17 cellular contexts compared by ENCODE assay signal in genomic region chr22:37258005-37258790, GRCh38. TPM values are rescaled to one million over a fixed set of nuclear protein-coding genes. Genes with fewer than 3 reads are reported as not detected.
"Had no signal": no experiment of that assay in that cellular context is flagged by ENCODE, and none has a peak within 500 bp of the region (broad histone marks: within the 10 kb centered on the region; RNA-seq: fewer than 3 reads in every experiment).

No MANE protein-coding gene starts in this region.

- H3K4me3 ChIP-seq: pancreas, sigmoid colon, thoracic aorta had no signal

- H3K36me3 Mint-ChIP-seq: activated CD8-positive, alpha-beta memory T cell treated with anti-CD3 and anti-CD28 coated beads, Interleukin-2, amount 10 ng/mL, durations not matched to agents 7 days and 5 days; activated naive CD8-positive, alpha-beta T cell treated with anti-CD3 and anti-CD28 coated beads, Interleukin-2, amount 10 ng/mL, durations not matched to agents 7 days and 5 days; naive thymus-derived CD8-positive, alpha-beta T cell had no signal

- H3K36me3 ChIP-seq: brain microvascular endothelial cell, pancreas, sigmoid colon, thoracic aorta had no signal

- H3K27ac Mint-ChIP-seq: activated CD8-positive, alpha-beta memory T cell treated with anti-CD3 and anti-CD28 coated beads, Interleukin-2, amount 10 ng/mL, durations not matched to agents 7 days and 5 days; activated naive CD8-positive, alpha-beta T cell treated with anti-CD3 and anti-CD28 coated beads, Interleukin-2, amount 10 ng/mL, durations not matched to agents 7 days and 5 days; stimulated activated effector memory CD8-positive, alpha-beta T cell treated with anti-CD3 and anti-CD28 coated beads, Interleukin-12 subunit alpha, Interleukin-12 subunit beta, amount 100 ng/mL, for 72 hours had no signal

- ATAC-seq: activated CD8-positive, alpha-beta memory T cell treated with anti-CD3 and anti-CD28 coated beads, Interleukin-2, amount 10 ng/mL, durations not matched to agents 7 days and 5 days; activated T-cell treated with anti-CD3 and anti-CD28 coated beads, Interleukin-2, amount 50 U/mL, for 4 hours; foreskin keratinocyte; left lobe of liver; naive thymus-derived CD8-positive, alpha-beta T cell; pancreas; stimulated activated effector memory CD8-positive, alpha-beta T cell treated with anti-CD3 and anti-CD28 coated beads, Interleukin-12 subunit alpha, Interleukin-12 subunit beta, amount 100 ng/mL, for 72 hours had no signal

- H3K4me1 ChIP-seq: pancreas, sigmoid colon had no signal

- FAIRE-seq: pancreas, TTC549 had no signal

- DNase-seq: activated CD4-positive, alpha-beta T cell treated with anti-CD3 and anti-CD28 coated beads, Interleukin-2, amount 50 U/mL, for 1 hour; activated CD8-positive, alpha-beta memory T cell treated with anti-CD3 and anti-CD28 coated beads, Interleukin-2, amount 10 ng/mL, durations not matched to agents 7 days and 5 days; activated effector memory CD4-positive, alpha-beta T cell treated with anti-CD3 and anti-CD28 coated beads, Interleukin-2, amount 50 U/mL, for 16 hours; activated T-cell treated with anti-CD3 and anti-CD28 coated beads, Interleukin-2, amount 50 U/mL, for 4 hours; brain microvascular endothelial cell; effector CD8-positive, alpha-beta T cell; foreskin keratinocyte; naive thymus-derived CD8-positive, alpha-beta T cell; pancreas; sigmoid colon; stimulated activated CD4-positive, alpha-beta T cell treated with anti-CD3 and anti-CD28 coated beads, Interleukin-1b, Interleukin-23, amount 100 ng/mL, for 48 hours had no signal

- H3K9me3 Mint-ChIP-seq: activated naive CD8-positive, alpha-beta T cell treated with anti-CD3 and anti-CD28 coated beads, Interleukin-2, amount 10 ng/mL, durations not matched to agents 7 days and 5 days; activated T-cell treated with anti-CD3 and anti-CD28 coated beads, Interleukin-2, amount 50 U/mL, for 4 hours; naive thymus-derived CD8-positive, alpha-beta T cell; stimulated activated effector memory CD8-positive, alpha-beta T cell treated with anti-CD3 and anti-CD28 coated beads, Interleukin-12 subunit alpha, Interleukin-12 subunit beta, amount 100 ng/mL, for 72 hours had no signal

- H3K27ac ChIP-seq: brain microvascular endothelial cell, foreskin keratinocyte, pancreas, sigmoid colon, thoracic aorta had no signal

- H3K4me3 Mint-ChIP-seq: activated CD8-positive, alpha-beta memory T cell treated with anti-CD3 and anti-CD28 coated beads, Interleukin-2, amount 10 ng/mL, durations not matched to agents 7 days and 5 days; activated naive CD8-positive, alpha-beta T cell treated with anti-CD3 and anti-CD28 coated beads, Interleukin-2, amount 10 ng/mL, durations not matched to agents 7 days and 5 days; activated T-cell treated with anti-CD3 and anti-CD28 coated beads, Interleukin-2, amount 50 U/mL, for 4 hours; naive thymus-derived CD8-positive, alpha-beta T cell; stimulated activated effector memory CD8-positive, alpha-beta T cell treated with anti-CD3 and anti-CD28 coated beads, Interleukin-12 subunit alpha, Interleukin-12 subunit beta, amount 100 ng/mL, for 72 hours had no signal

- H3K27me3 ChIP-seq: brain microvascular endothelial cell, foreskin keratinocyte had no signal

- H3K9me3 ChIP-seq: pancreas, sigmoid colon, thoracic aorta had no signal

RNA-seq across cellular contexts. Expression of gene SSTR3, which starts 45.9 kb away (rescaled TPM):
- total RNA-seq: foreskin keratinocyte, left lobe of liver, thoracic aorta, ureter had no signal
- polyA plus RNA-seq: foreskin keratinocyte had no signal
